1 cellular context compared by ENCODE assay signal in genomic region chr6:24402697-24403500, GRCh38.
A peak's percentile ranks its signal among the peaks of the same experiment; 100 is the strongest.
TF ChIP-seq lines count a peak whose summit lies in the region.

TSS of gene MRS2 (plus strand) at chr6:24402936. CDS start at chr6:24403047, 111 bp downstream.

TF ChIP-seq in HepG2, 621 proteins besides CTCF, POLR2A, EP300 and RAD21 (continued from another document and continues in another):
- peak; percentile 64; the same call in 1 of the 2 replicates for TF ChIP-seq ZNF530 (CRISPR knock-in tag; IDR thresholded peaks at IDR 0.05; ENCODE audit: low read depth)
- TF ChIP-seq ZNF816 (CRISPR knock-in tag; IDR thresholded peaks at IDR 0.05; ENCODE audit: borderline replicate concordance), result 0 out of 2 replicates have a peak, but pooled peaks have one; percentile 16
- no peak for TF ChIP-seq USF2 (IDR thresholded peaks at IDR 0.05; ENCODE audit: low read depth, low read length)
- TF ChIP-seq USF2 (CRISPR knock-in tag; IDR thresholded peaks at IDR 0.05; ENCODE audit: borderline replicate concordance), result no peak
- peak; percentile 97 for TF ChIP-seq ZNF704 (CRISPR knock-in tag; IDR thresholded peaks at IDR 0.05; ENCODE audit: borderline replicate concordance)
- peak; percentile 72; the same call in 1 of the 2 replicates for TF ChIP-seq ZBTB43 (CRISPR knock-in tag; conservative IDR thresholded peaks at IDR 0.05)
- TF ChIP-seq SALL1 (CRISPR knock-in tag; IDR thresholded peaks at IDR 0.05), result peak; percentile 98
- TF ChIP-seq ZNF136 (CRISPR knock-in tag; IDR thresholded peaks at IDR 0.05; ENCODE audit: low read depth), result peak; percentile 77; the same call in 1 of the 2 replicates
- TF ChIP-seq SP5 (CRISPR knock-in tag; IDR thresholded peaks at IDR 0.05; ENCODE audit: borderline replicate concordance, low read depth), result no peak
- peak; percentile 100 for TF ChIP-seq SRY (CRISPR knock-in tag; IDR thresholded peaks at IDR 0.05)
- peak; percentile 99 for TF ChIP-seq IRF9 (CRISPR knock-in tag; IDR thresholded peaks at IDR 0.05; ENCODE audit: borderline replicate concordance)
- peak; percentile 94 for TF ChIP-seq ZFYVE20 (CRISPR knock-in tag; IDR thresholded peaks at IDR 0.05; ENCODE audit: borderline replicate concordance, low read depth)
- TF ChIP-seq ZC3H13 (CRISPR knock-in tag; IDR thresholded peaks at IDR 0.05), result peak; percentile 97
- TF ChIP-seq GMEB1 (CRISPR knock-in tag; IDR thresholded peaks at IDR 0.05; ENCODE audit: borderline replicate concordance), result peak; percentile 85; the same call in 1 of the 2 replicates
- peak; percentile 83; the same call in 1 of the 2 replicates for TF ChIP-seq ZNF746 (CRISPR knock-in tag; IDR thresholded peaks at IDR 0.05)
- peak; percentile 90 for TF ChIP-seq NR0B2 (CRISPR knock-in tag; IDR thresholded peaks at IDR 0.05)
- peak; percentile 97 for TF ChIP-seq ZNF318 (CRISPR knock-in tag; IDR thresholded peaks at IDR 0.05)
- no peak for TF ChIP-seq SMARCE1 (IDR thresholded peaks at IDR 0.05; ENCODE audit: borderline replicate concordance)
- peak; percentile 42; the same call in 1 of the 2 replicates for TF ChIP-seq ZNF646 (CRISPR knock-in tag; IDR thresholded peaks at IDR 0.05)
- TF ChIP-seq ZBTB8A (CRISPR knock-in tag; IDR thresholded peaks at IDR 0.05; ENCODE audit: borderline replicate concordance, low read depth), result peak; percentile 73; the same call in 1 of the 2 replicates
- TF ChIP-seq RCOR2 (CRISPR knock-in tag; IDR thresholded peaks at IDR 0.05), result no peak
- TF ChIP-seq ZXDC (CRISPR knock-in tag; IDR thresholded peaks at IDR 0.05), result peak; percentile 76
- no peak for TF ChIP-seq SMC3 (IDR thresholded peaks at IDR 0.05; ENCODE audit: low read length)
- no peak for TF ChIP-seq ZNF878 (CRISPR knock-in tag; IDR thresholded peaks at IDR 0.05)
- no peak for TF ChIP-seq ZNF720 (CRISPR knock-in tag; IDR thresholded peaks at IDR 0.05)
- peak; percentile 98 for TF ChIP-seq BORCS8-MEF2B (CRISPR knock-in tag; IDR thresholded peaks at IDR 0.05)
